Comparison of ENCODE assay signal across 29 cellular contexts in genomic region chr10:24925799-24926198, GRCh38. TPM values are rescaled to one million over a fixed set of nuclear protein-coding genes. Genes with fewer than 3 reads are reported as not detected.
"Had no signal": no experiment of that assay in that cellular context is flagged by ENCODE, and none has a peak within 500 bp of the region (broad histone marks: within the 10 kb centered on the region; RNA-seq: fewer than 3 reads in every experiment).

No MANE protein-coding gene starts in this region.

- DNase-seq: activated B cell treated with CpG ODN at 0.5 μM for 24 hours; activated CD4-positive, alpha-beta T cell treated with anti-CD3 and anti-CD28 coated beads for 48 hours; activated CD4-positive, alpha-beta T cell treated with anti-CD3 and anti-CD28 coated beads, Interleukin-2, amount 50 U/mL, for 1 hour; activated CD4-positive, alpha-beta T cell treated with anti-CD3 and anti-CD28 coated beads, Interleukin-2, amount 50 U/mL, for 48 hours; activated CD8-positive, alpha-beta memory T cell treated with anti-CD3 and anti-CD28 coated beads, Interleukin-2, amount 10 ng/mL, durations not matched to agents 7 days and 5 days; activated CD8-positive, alpha-beta memory T cell treated with anti-CD3 and anti-CD28 coated beads, Interleukin-2, amount 50 U/mL, for 4 hours; activated CD8-positive, alpha-beta T cell treated with anti-CD3 and anti-CD28 coated beads for 36 hours; activated effector memory CD4-positive, alpha-beta T cell treated with anti-CD3 and anti-CD28 coated beads, Interleukin-2, amount 50 U/mL, for 16 hours; activated naive CD4-positive, alpha-beta T cell treated with anti-CD3 and anti-CD28 coated beads for 36 hours; activated naive CD8-positive, alpha-beta T cell treated with anti-CD3 and anti-CD28 coated beads for 36 hours; activated naive CD8-positive, alpha-beta T cell treated with anti-CD3 and anti-CD28 coated beads, Interleukin-2, amount 50 U/mL, for 24 hours; activated T-cell treated with anti-CD3 and anti-CD28 coated beads, Interleukin-2, amount 50 U/mL, for 1 hour; activated T-cell treated with anti-CD3 and anti-CD28 coated beads, Interleukin-2, amount 50 U/mL, for 48 hours; adrenal gland; effector CD4-positive, alpha-beta T cell; effector memory CD8-positive, alpha-beta T cell; erythroblast; foreskin keratinocyte; gastrocnemius medialis; heart right ventricle; T-cell; T-helper 9 cell; WERI-Rb-1 had no signal

- H3K4me3 ChIP-seq: adrenal gland, ascending aorta, breast epithelium, cardiac muscle cell, coronary artery, esophagus muscularis mucosa, gastrocnemius medialis, heart right ventricle had no signal

- H3K27ac ChIP-seq: adrenal gland, ascending aorta, cardiac muscle cell, coronary artery, esophagus muscularis mucosa, foreskin keratinocyte, gastrocnemius medialis, WERI-Rb-1 had no signal

- ATAC-seq: activated CD4-positive, CD25-positive, alpha-beta regulatory T cell treated with anti-CD3 and anti-CD28 coated beads, Interleukin-2, amount 50 U/mL, for 24 hours; activated CD8-positive, alpha-beta memory T cell treated with anti-CD3 and anti-CD28 coated beads, Interleukin-2, amount 10 ng/mL, durations not matched to agents 7 days and 5 days; activated CD8-positive, alpha-beta T cell treated with anti-CD3 and anti-CD28 coated beads for 36 hours; activated naive CD8-positive, alpha-beta T cell treated with anti-CD3 and anti-CD28 coated beads, Interleukin-2, amount 50 U/mL, for 24 hours; effector memory CD8-positive, alpha-beta T cell; foreskin keratinocyte; gastrocnemius medialis; T-cell had no signal

- H3K27me3 ChIP-seq: adrenal gland, ascending aorta, breast epithelium, cardiac muscle cell, esophagus muscularis mucosa, foreskin keratinocyte, gastrocnemius medialis, heart right ventricle had no signal

- H3K4me1 ChIP-seq: breast epithelium had no signal

- H3K36me3 ChIP-seq: adrenal gland, ascending aorta, breast epithelium, cardiac muscle cell, esophagus muscularis mucosa, gastrocnemius medialis, heart right ventricle, WERI-Rb-1 had no signal

- H3K9me3 ChIP-seq: adrenal gland, breast epithelium, esophagus muscularis mucosa, gastrocnemius medialis had no signal

RNA-seq across cellular contexts. Expression of gene PRTFDC1, which starts 26.6 kb away (rescaled TPM):
- total RNA-seq: activated B cell treated with CpG ODN at 0.5 μM for 24 hours had no signal
